In the genomic region with DNA sequence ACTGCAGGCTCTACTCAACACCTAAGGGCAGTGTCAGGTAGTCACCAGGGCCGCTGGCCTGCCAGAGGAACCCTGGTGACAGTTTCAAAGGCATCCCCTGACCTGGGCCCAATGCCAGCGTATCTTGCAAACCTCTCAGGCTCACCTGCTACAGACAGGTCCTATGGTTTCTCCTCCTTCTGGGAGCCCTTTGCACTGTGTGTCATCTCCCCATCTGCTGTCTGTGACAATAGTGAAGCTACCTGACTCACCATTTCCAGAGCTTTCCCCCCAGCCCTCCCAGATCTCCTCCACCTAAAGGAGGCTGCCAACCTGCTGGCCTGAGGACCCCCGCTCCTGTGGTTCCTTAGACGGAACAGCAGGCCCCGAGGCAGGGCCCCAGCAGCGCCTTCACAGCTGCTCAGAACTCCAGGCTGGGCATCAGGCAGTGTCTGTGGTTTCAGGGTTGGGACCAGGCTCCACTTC, we compare ENCODE assay signal across 19 cellular contexts.
A peak's percentile ranks its signal among the peaks of the same experiment; 100 is the strongest.
DNase-seq lines count a peak whose midpoint lies in the region; ATAC-seq and TF ChIP-seq lines count a peak whose summit lies in the region.
"Had no signal": no experiment of that assay in that cellular context is flagged by ENCODE, and none has a peak within 500 bp of the region (broad histone marks: within the 10 kb centered on the region; RNA-seq: fewer than 3 reads in every experiment).

No MANE protein-coding gene starts in this region.

- H3K36me3 Mint-ChIP-seq in activated CD8-positive, alpha-beta T cell treated with anti-CD3 and anti-CD28 coated beads for 36 hours (ENCODE audit: low read depth): no peaks in the 10 kb centered on the region
- H3K36me3 Mint-ChIP-seq in activated CD8-positive, alpha-beta T cell treated with anti-CD3 and anti-CD28 coated beads, Interleukin-2, amount 10 ng/mL, durations not matched to agents 7 days and 5 days (ENCODE audit: low read depth): no peaks in the 10 kb centered on the region
- no peaks in the 10 kb centered on the region for H3K36me3 Mint-ChIP-seq in activated B cell treated with CpG ODN at 0.5 μM for 24 hours (ENCODE audit: low read depth)

- no peaks in the 10 kb centered on the region for H3K36me3 ChIP-seq in vagina

- DNase-seq in activated CD8-positive, alpha-beta T cell treated with anti-CD3 and anti-CD28 coated beads for 36 hours: no peak
- no peak for DNase-seq in activated CD8-positive, alpha-beta T cell treated with anti-CD3 and anti-CD28 coated beads, Interleukin-2, amount 10 ng/mL, durations not matched to agents 7 days and 5 days
- DNase-seq in activated B cell treated with CpG ODN at 0.5 μM for 24 hours: no peak
- DNase-seq in islet precursor cell: peak; percentile 39
- peak; percentile 61 to 77 for DNase-seq in vagina (ENCODE audit: extremely low spot score in 2 of 2)
- no peak for DNase-seq in NOMO-1 (lab: John Stamatoyannopoulos, UW; ENCODE audit: unreplicated experiment in 2 of 2)
- DNase-seq: Caco-2; CD4-positive, alpha-beta T cell; GF-D8; H7; HFFc6; KG1; NCI-H1105 treated with DMSO at 0.1 percent for 48 hours; NCI-H1694; NCI-H2081 treated with DMSO at 0.1 percent for 48 hours; NCI-H446 treated with DMSO at 0.1 percent for 48 hours; OCI-M1; SIG-M5 had no signal

- POLR2A ChIA-PET in activated CD8-positive, alpha-beta T cell treated with anti-CD3 and anti-CD28 coated beads for 36 hours (lab: Charles Lee): no interaction called here
- POLR2A ChIA-PET in activated CD8-positive, alpha-beta T cell treated with anti-CD3 and anti-CD28 coated beads, Interleukin-2, amount 10 ng/mL, durations not matched to agents 7 days and 5 days (lab: Charles Lee): no interaction called here
- POLR2A ChIA-PET in activated B cell treated with CpG ODN at 0.5 μM for 24 hours (lab: Charles Lee): interaction anchor here (1.2 kb wide), 1 partner anchor 10 kb away, joined by 3 read pairs; no protein-coding TSS in a partner anchor

- no peak for TF ChIP-seq CTCF in activated CD8-positive, alpha-beta T cell treated with anti-CD3 and anti-CD28 coated beads for 36 hours (IDR thresholded peaks at IDR 0.05)
- TF ChIP-seq CTCF in activated B cell treated with CpG ODN at 0.5 μM for 24 hours (IDR thresholded peaks at IDR 0.05) (no peak), vagina (IDR thresholded peaks at IDR 0.05) (no peak)

- no peaks in the 10 kb centered on the region for H3K4me1 Mint-ChIP-seq in activated CD8-positive, alpha-beta T cell treated with anti-CD3 and anti-CD28 coated beads for 36 hours (ENCODE audit: low read depth)
- peaks cover 4% of the 10 kb centered on the region for H3K4me1 Mint-ChIP-seq in activated CD8-positive, alpha-beta T cell treated with anti-CD3 and anti-CD28 coated beads, Interleukin-2, amount 10 ng/mL, durations not matched to agents 7 days and 5 days (ENCODE audit: low read depth)
- no peaks in the 10 kb centered on the region for H3K4me1 Mint-ChIP-seq in activated B cell treated with CpG ODN at 0.5 μM for 24 hours

- no peaks in the 10 kb centered on the region for H3K4me1 ChIP-seq in vagina
- H3K4me1 ChIP-seq: Caco-2 had no signal

- H3K27me3 Mint-ChIP-seq in activated CD8-positive, alpha-beta T cell treated with anti-CD3 and anti-CD28 coated beads for 36 hours: peaks cover 15% of the 10 kb centered on the region
- H3K27me3 Mint-ChIP-seq in activated CD8-positive, alpha-beta T cell treated with anti-CD3 and anti-CD28 coated beads, Interleukin-2, amount 10 ng/mL, durations not matched to agents 7 days and 5 days (ENCODE audit: low read depth): peaks cover 15% of the 10 kb centered on the region
- peaks cover 22% of the 10 kb centered on the region for H3K27me3 Mint-ChIP-seq in activated B cell treated with CpG ODN at 0.5 μM for 24 hours

- no peaks in the 10 kb centered on the region for H3K9me3 ChIP-seq in vagina
- H3K9me3 ChIP-seq: Caco-2 had no signal

- intact Hi-C loops in activated CD8-positive, alpha-beta T cell treated with anti-CD3 and anti-CD28 coated beads for 36 hours (cut with micrococcal nuclease): no loop called here
- intact Hi-C loops in activated B cell treated with CpG ODN at 0.5 μM for 24 hours (cut with micrococcal nuclease) (no loop called here), vagina (cut with DNase I) (no loop called here)

- no peak overlapping the region for H3K4me3 ChIP-seq in vagina

- CTCF ChIA-PET in activated CD8-positive, alpha-beta T cell treated with anti-CD3 and anti-CD28 coated beads for 36 hours (lab: Charles Lee): interaction anchor here (8.5 kb wide), 1 partner anchor 15 kb away, joined by 52 read pairs; no protein-coding TSS in a partner anchor
- CTCF ChIA-PET in activated CD8-positive, alpha-beta T cell treated with anti-CD3 and anti-CD28 coated beads, Interleukin-2, amount 10 ng/mL, durations not matched to agents 7 days and 5 days (lab: Charles Lee): interaction anchor here (2.6 kb wide), 1 partner anchor 14 kb away, joined by 11 read pairs; no protein-coding TSS in a partner anchor
- CTCF ChIA-PET in activated B cell treated with CpG ODN at 0.5 μM for 24 hours (lab: Charles Lee): interaction anchor here (2.6 kb wide), 1 partner anchor 14 kb away, joined by 8 read pairs; no protein-coding TSS in a partner anchor

- ATAC-seq in activated CD8-positive, alpha-beta T cell treated with anti-CD3 and anti-CD28 coated beads for 36 hours: peak; percentile 45
- ATAC-seq in activated CD8-positive, alpha-beta T cell treated with anti-CD3 and anti-CD28 coated beads, Interleukin-2, amount 10 ng/mL, durations not matched to agents 7 days and 5 days: no peak
- peak; percentile 7 for ATAC-seq in activated B cell treated with CpG ODN at 0.5 μM for 24 hours (ENCODE audit: low read depth)
- ATAC-seq in HG02970 (IDR thresholded peaks at IDR 0.05; ENCODE audit: low FRiP score, unreplicated experiment): no peak

- H3K27me3 ChIP-seq in vagina: no peaks in the 10 kb centered on the region

- H3K4me3 Mint-ChIP-seq in activated CD8-positive, alpha-beta T cell treated with anti-CD3 and anti-CD28 coated beads for 36 hours: no peak overlapping the region
- H3K4me3 Mint-ChIP-seq in activated CD8-positive, alpha-beta T cell treated with anti-CD3 and anti-CD28 coated beads, Interleukin-2, amount 10 ng/mL, durations not matched to agents 7 days and 5 days: no peak overlapping the region
- no peak overlapping the region for H3K4me3 Mint-ChIP-seq in activated B cell treated with CpG ODN at 0.5 μM for 24 hours
- H3K4me3 Mint-ChIP-seq: CD4-positive, alpha-beta T cell; HFFc6 had no signal

- no peak overlapping the region for H3K27ac ChIP-seq in vagina

- no peaks in the 10 kb centered on the region for H3K9me3 Mint-ChIP-seq in activated CD8-positive, alpha-beta T cell treated with anti-CD3 and anti-CD28 coated beads for 36 hours
- no peaks in the 10 kb centered on the region for H3K9me3 Mint-ChIP-seq in activated CD8-positive, alpha-beta T cell treated with anti-CD3 and anti-CD28 coated beads, Interleukin-2, amount 10 ng/mL, durations not matched to agents 7 days and 5 days (ENCODE audit: insufficient read depth)
- no peaks in the 10 kb centered on the region for H3K9me3 Mint-ChIP-seq in activated B cell treated with CpG ODN at 0.5 μM for 24 hours
- H3K9me3 Mint-ChIP-seq: CD4-positive, alpha-beta T cell; HFFc6 had no signal

- no peak overlapping the region for H3K27ac Mint-ChIP-seq in activated CD8-positive, alpha-beta T cell treated with anti-CD3 and anti-CD28 coated beads for 36 hours
- H3K27ac Mint-ChIP-seq in activated CD8-positive, alpha-beta T cell treated with anti-CD3 and anti-CD28 coated beads, Interleukin-2, amount 10 ng/mL, durations not matched to agents 7 days and 5 days: no peak overlapping the region
- no peak overlapping the region for H3K27ac Mint-ChIP-seq in activated B cell treated with CpG ODN at 0.5 μM for 24 hours
- H3K27ac Mint-ChIP-seq: CD4-positive, alpha-beta T cell; HFFc6 had no signal

- no peak for TF ChIP-seq POLR2A in vagina (IDR thresholded peaks at IDR 0.05)

Comparison
In these comparisons a context has a peak if more than half of its experiments do, and no peak if none do; other contexts are left out.
1. ATAC-seq: peak in activated CD8-positive, alpha-beta T cell treated with anti-CD3 and anti-CD28 coated beads for 36 hours (single experiment) and activated B cell treated with CpG ODN at 0.5 μM for 24 hours (single experiment); none in activated CD8-positive, alpha-beta T cell treated with anti-CD3 and anti-CD28 coated beads, Interleukin-2, amount 10 ng/mL, durations not matched to agents 7 days and 5 days (single experiment) and HG02970 (single experiment).
2. DNase-seq: peak in islet precursor cell (single experiment) and vagina (2 of 2); none in activated CD8-positive, alpha-beta T cell treated with anti-CD3 and anti-CD28 coated beads for 36 hours (single experiment), activated CD8-positive, alpha-beta T cell treated with anti-CD3 and anti-CD28 coated beads, Interleukin-2, amount 10 ng/mL, durations not matched to agents 7 days and 5 days (single experiment), activated B cell treated with CpG ODN at 0.5 μM for 24 hours (single experiment) and NOMO-1 (0 of 2).